Comparison of ENCODE assay signal across 8 cellular contexts in the genomic region with DNA sequence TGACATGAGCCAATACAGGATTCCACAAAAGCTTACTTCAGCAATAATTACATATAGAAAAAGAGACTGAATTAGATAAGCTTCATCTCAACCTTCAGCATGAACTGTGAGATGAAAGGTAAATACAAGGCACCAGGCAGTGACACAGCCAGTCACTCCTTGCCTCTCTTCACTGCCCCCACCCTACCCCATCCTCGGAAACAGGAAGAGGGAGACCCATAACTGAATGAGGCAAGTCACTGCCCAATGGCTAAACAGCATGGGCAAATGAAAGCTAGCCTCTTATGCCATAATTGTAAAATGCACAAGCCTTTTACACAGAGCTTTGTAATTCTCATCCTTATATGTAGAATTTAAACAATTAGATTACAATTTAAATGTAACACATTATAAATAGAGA. TPM values are rescaled to one million over a fixed set of nuclear protein-coding genes. Genes with fewer than 3 reads are reported as not detected.
DNase-seq lines count a peak whose midpoint lies in the region; ATAC-seq and TF ChIP-seq lines count a peak whose summit lies in the region.

No MANE protein-coding gene starts in this region.

- no peak for DNase-seq in heart left ventricle
- no peak for DNase-seq in Right ventricle myocardium superior
- DNase-seq in T-helper 17 cell, result no peak
- DNase-seq in germinal center (ENCODE audit: low spot score), result peak; percentile 14
- no peak for DNase-seq in suprapubic skin (ENCODE audit: low spot score in 2 of 2)
- no peak for DNase-seq in 8988T

- H3K4me1 Mint-ChIP-seq in T-helper 17 cell, result peaks cover 30% of the 10 kb centered on the region

- no peak for ATAC-seq in heart left ventricle
- ATAC-seq in Right ventricle myocardium superior (ENCODE audit: poor library complexity), result no peak
- ATAC-seq in T-helper 17 cell, result no peak
- no peak for ATAC-seq in HG03469 (IDR thresholded peaks at IDR 0.05; ENCODE audit: unreplicated experiment)
- no peak for ATAC-seq in HG03521 (IDR thresholded peaks at IDR 0.05; ENCODE audit: unreplicated experiment)

- no peaks in the 10 kb centered on the region for H3K27me3 Mint-ChIP-seq in T-helper 17 cell

- H3K27ac Mint-ChIP-seq in T-helper 17 cell, result peak overlapping the region; percentile 96

- intact Hi-C loops in heart left ventricle (cut with DNase I) (loop anchor here in 2 of 10 donors (5.0 to 10.0 kb wide), 2 partner anchors 91 to 107 kb away; a partner anchor contains a TSS), Right ventricle myocardium superior (cut with DNase I) (no loop called here)

- H3K36me3 ChIP-seq in heart left ventricle (peaks cover 0 to 19% (median 10%) of the 10 kb centered on the region in 9 donors), suprapubic skin (peaks cover 16% of the 10 kb centered on the region)

- H3K27ac ChIP-seq in heart left ventricle, result peak overlapping the region in 5 of 12 donors; percentile 86 to 96 (median 91)
- no peak overlapping the region for H3K27ac ChIP-seq in suprapubic skin

- TF ChIP-seq POLR2A in heart left ventricle (IDR thresholded peaks at IDR 0.05) (no peak), suprapubic skin (IDR thresholded peaks at IDR 0.05) (no peak)

- H3K36me3 Mint-ChIP-seq in T-helper 17 cell (ENCODE audit: low read depth), result peaks cover 15% of the 10 kb centered on the region

- H3K27me3 ChIP-seq in heart left ventricle (no peaks in the 10 kb centered on the region), suprapubic skin (no peaks in the 10 kb centered on the region)

- TF ChIP-seq EP300 in suprapubic skin (IDR thresholded peaks at IDR 0.05), result no peak

- H3K4me3 Mint-ChIP-seq in T-helper 17 cell, result peak overlapping the region; percentile 95

- no peaks in the 10 kb centered on the region for H3K9me3 ChIP-seq in heart left ventricle
- H3K9me3 ChIP-seq in T-helper 17 cell (ENCODE audit: control insufficient read depth, low read length, poor library complexity, severe bottlenecking), result no peaks in the 10 kb centered on the region
- H3K9me3 ChIP-seq in suprapubic skin, result no peaks in the 10 kb centered on the region

- TF ChIP-seq CTCF in heart left ventricle (IDR thresholded peaks at IDR 0.05), result no peak
- no peak for TF ChIP-seq CTCF in suprapubic skin (IDR thresholded peaks at IDR 0.05)

- 7 to 13% (median 11%) methylated on average over 1 of the region's 1 CpG for WGBS in heart left ventricle, 4 donors
- 25% methylated on average over 1 of the region's 1 CpG for WGBS in suprapubic skin

- H3K4me3 ChIP-seq in heart left ventricle (peak overlapping the region in 9 of 12 donors; percentile 67 to 99 (median 89)), suprapubic skin (peak overlapping the region; percentile 61)

- H3K4me1 ChIP-seq in heart left ventricle, result peaks cover 6 to 57% (median 29%) of the 10 kb centered on the region in 12 donors
- peaks cover 23% of the 10 kb centered on the region for H3K4me1 ChIP-seq in suprapubic skin

RNA-seq across cellular contexts. Expression of a gene that starts 1.7 kb away (rescaled TPM):
- total RNA-seq in heart left ventricle (10 to 100 TPM in 8 of 9 donors, 1 to 10 TPM in 1; 10.0 to 24.7 (median 17.0) TPM), Right ventricle myocardium superior (15.7 TPM), T-helper 17 cell (10 to 100 TPM; 31.2 to 34.1 TPM), suprapubic skin (10 to 100 TPM; 15.2 to 98.3 (median 27.2) TPM)
- polyA plus RNA-seq in heart left ventricle, result 10 to 100 TPM; 14.4 to 19.8 TPM

RNA-seq across cellular contexts. Expression of a gene that starts 31.2 kb away (rescaled TPM):
- total RNA-seq in heart left ventricle (10 to 100 TPM; 12.8 to 38.6 (median 21.4) TPM), Right ventricle myocardium superior (17.8 TPM), T-helper 17 cell (under 1 TPM in 1 of 2 donors, not detected in 1; 0.62 TPM), suprapubic skin (1 to 10 TPM; 2.0 to 8.3 (median 5.2) TPM)
- 10 to 100 TPM; 15.2 to 17.6 TPM for polyA plus RNA-seq in heart left ventricle

RNA-seq across cellular contexts. Expression of a gene that starts 57.0 kb away (rescaled TPM):
- total RNA-seq in heart left ventricle (not detected), Right ventricle myocardium superior (not detected), T-helper 17 cell (not detected), suprapubic skin (not detected)
- not detected for polyA plus RNA-seq in heart left ventricle

RNA-seq across cellular contexts. Expression of a gene that starts 57.3 kb away (rescaled TPM):
- total RNA-seq in heart left ventricle (10 to 100 TPM in 1 of 9 donors, 1 to 10 TPM in 8; 5.3 to 10.6 (median 8.2) TPM), Right ventricle myocardium superior (5.8 TPM), T-helper 17 cell (1 to 10 TPM; 1.8 to 1.9 TPM), suprapubic skin (10 to 100 TPM in 2 of 4 donors, 1 to 10 TPM in 2; 4.3 to 16.6 (median 8.1) TPM)
- polyA plus RNA-seq in heart left ventricle, result 1 to 10 TPM; 2.7 to 3.8 TPM
